Comparison of ENCODE assay signal across 8 cellular contexts in genomic region chr19:7636317-7636690, GRCh38. TPM values are rescaled to one million over a fixed set of nuclear protein-coding genes. Genes with fewer than 3 reads are reported as not detected.
DNase-seq lines count a peak whose midpoint lies in the region; ATAC-seq and TF ChIP-seq lines count a peak whose summit lies in the region.

No MANE protein-coding gene starts in this region.

- intact Hi-C loops in vagina (cut with DNase I), result no loop called here

- WGBS in liver, result 75% methylated on average over 16 of the region's 16 CpGs

- peak overlapping the region in 2 of 3 donors; percentile 77 to 79 for H3K4me3 ChIP-seq in liver (ENCODE audit: low read depth in 1 of 3, low read length in 3 of 3)
- H3K4me3 ChIP-seq in vagina, result peak overlapping the region; percentile 41 to 60

- no peak for TF ChIP-seq POLR2A in vagina (IDR thresholded peaks at IDR 0.05)

- H3K4me1 Mint-ChIP-seq in activated naive CD4-positive, alpha-beta T cell treated with anti-CD3 and anti-CD28 coated beads, Interleukin-2, amount 10 ng/mL, durations not matched to agents 7 days and 5 days, result peaks cover 37% of the 10 kb centered on the region
- H3K4me1 Mint-ChIP-seq in activated naive CD8-positive, alpha-beta T cell treated with anti-CD3 and anti-CD28 coated beads for 36 hours, result peaks cover 13% of the 10 kb centered on the region

- TF ChIP-seq RAD21 in liver (IDR thresholded peaks at IDR 0.05), result no peak

- TF ChIP-seq CTCF in liver (IDR thresholded peaks at IDR 0.05; ENCODE audit: low read depth, low read length, missing input control) (no peak), vagina (IDR thresholded peaks at IDR 0.05) (no peak)

- H3K27ac Mint-ChIP-seq in activated naive CD4-positive, alpha-beta T cell treated with anti-CD3 and anti-CD28 coated beads, Interleukin-2, amount 10 ng/mL, durations not matched to agents 7 days and 5 days, result peak overlapping the region; percentile 90
- H3K27ac Mint-ChIP-seq in activated naive CD8-positive, alpha-beta T cell treated with anti-CD3 and anti-CD28 coated beads for 36 hours, result peak overlapping the region; percentile 82

- DNase-seq in activated naive CD4-positive, alpha-beta T cell treated with anti-CD3 and anti-CD28 coated beads, Interleukin-2, amount 10 ng/mL, durations not matched to agents 7 days and 5 days, result no peak
- DNase-seq in activated naive CD4-positive, alpha-beta T cell treated with anti-CD3 and anti-CD28 coated beads, Interleukin-2, amount 50 U/mL, for 16 hours, result no peak
- no peak for DNase-seq in activated naive CD8-positive, alpha-beta T cell treated with anti-CD3 and anti-CD28 coated beads for 36 hours
- DNase-seq in vagina (ENCODE audit: extremely low spot score in 2 of 2) (no peak), NCI-H2196 treated with DMSO at 0.1 percent for 48 hours (lab: John Stamatoyannopoulos, UW; ENCODE audit: unreplicated experiment) (no peak)

- H3K27me3 Mint-ChIP-seq in activated naive CD4-positive, alpha-beta T cell treated with anti-CD3 and anti-CD28 coated beads, Interleukin-2, amount 10 ng/mL, durations not matched to agents 7 days and 5 days, result peaks cover 4% of the 10 kb centered on the region
- H3K27me3 Mint-ChIP-seq in activated naive CD8-positive, alpha-beta T cell treated with anti-CD3 and anti-CD28 coated beads for 36 hours, result no peaks in the 10 kb centered on the region

- H3K36me3 ChIP-seq in liver (ENCODE audit: control insufficient read depth in 4 of 4, insufficient read depth in 3 of 4, low read depth in 1 of 4, low read length in 3 of 4) (peaks cover 0 to 6% (median 0%) of the 10 kb centered on the region in 4 donors), vagina (no peaks in the 10 kb centered on the region)

- no peaks in the 10 kb centered on the region for H3K27me3 ChIP-seq in liver (ENCODE audit: control insufficient read depth in 4 of 4, insufficient read depth in 4 of 4, low read length in 3 of 4)
- peaks cover 8% of the 10 kb centered on the region for H3K27me3 ChIP-seq in vagina

- CTCF ChIA-PET in activated naive CD4-positive, alpha-beta T cell treated with anti-CD3 and anti-CD28 coated beads, Interleukin-2, amount 10 ng/mL, durations not matched to agents 7 days and 5 days (lab: Charles Lee), result interaction anchor here (1.0 kb wide), 1 partner anchor 16 kb away, joined by 4 read pairs; no protein-coding TSS in a partner anchor

- H3K4me1 ChIP-seq in liver (ENCODE audit: control insufficient read depth in 4 of 4, insufficient read depth in 4 of 4, low read length in 3 of 4) (peaks cover 1 to 25% (median 15%) of the 10 kb centered on the region in 4 donors), vagina (peaks cover 9% of the 10 kb centered on the region)

- H3K9me3 ChIP-seq in liver (ENCODE audit: control insufficient read depth in 4 of 4, low read length in 3 of 4), result no peaks in the 10 kb centered on the region
- no peaks in the 10 kb centered on the region for H3K9me3 ChIP-seq in vagina

- H3K36me3 Mint-ChIP-seq in activated naive CD4-positive, alpha-beta T cell treated with anti-CD3 and anti-CD28 coated beads, Interleukin-2, amount 10 ng/mL, durations not matched to agents 7 days and 5 days, result peaks cover 29% of the 10 kb centered on the region
- H3K36me3 Mint-ChIP-seq in activated naive CD8-positive, alpha-beta T cell treated with anti-CD3 and anti-CD28 coated beads for 36 hours, result peaks cover 6% of the 10 kb centered on the region

- ATAC-seq in HG03439 (IDR thresholded peaks at IDR 0.05; ENCODE audit: unreplicated experiment) (no peak), GM18519 (IDR thresholded peaks at IDR 0.05; ENCODE audit: low FRiP score, unreplicated experiment) (no peak)

- H3K4me3 Mint-ChIP-seq in activated naive CD4-positive, alpha-beta T cell treated with anti-CD3 and anti-CD28 coated beads, Interleukin-2, amount 10 ng/mL, durations not matched to agents 7 days and 5 days, result peak overlapping the region; percentile 81
- H3K4me3 Mint-ChIP-seq in activated naive CD8-positive, alpha-beta T cell treated with anti-CD3 and anti-CD28 coated beads for 36 hours, result peak overlapping the region; percentile 85

- H3K9ac ChIP-seq in liver (ENCODE audit: low read depth in 1 of 2, low read length in 2 of 2), result peak overlapping the region in 1 of 2 donors; percentile 25

- H3K27ac ChIP-seq in liver (ENCODE audit: low read depth in 1 of 2, low read length in 2 of 2), result peak overlapping the region in 1 of 2 donors; percentile 62
- no peak overlapping the region for H3K27ac ChIP-seq in vagina

- H3K9me3 Mint-ChIP-seq in activated naive CD4-positive, alpha-beta T cell treated with anti-CD3 and anti-CD28 coated beads, Interleukin-2, amount 10 ng/mL, durations not matched to agents 7 days and 5 days, result peaks cover 9% of the 10 kb centered on the region
- H3K9me3 Mint-ChIP-seq in activated naive CD8-positive, alpha-beta T cell treated with anti-CD3 and anti-CD28 coated beads for 36 hours, result no peaks in the 10 kb centered on the region

TF ChIP-seq in liver, 16 proteins besides CTCF, POLR2A, EP300 and RAD21:
- TF ChIP-seq SP1 (IDR thresholded peaks at IDR 0.05) (no peak), YY1 (IDR thresholded peaks at IDR 0.05) (no peak), GABPA (IDR thresholded peaks at IDR 0.05 in 1 of 2, conservative IDR thresholded peaks at IDR 0.05 in 1 of 2) (no peak), ZBTB33 (IDR thresholded peaks at IDR 0.05) (no peak), FOXA1 (IDR thresholded peaks at IDR 0.05) (no peak), MAX (IDR thresholded peaks at IDR 0.05) (no peak)

RNA-seq across cellular contexts. Expression of gene STXBP2, which starts 0.6 kb away (rescaled TPM):
- total RNA-seq in activated naive CD8-positive, alpha-beta T cell treated with anti-CD3 and anti-CD28 coated beads for 36 hours, result 10 to 100 TPM; 73.3 to 73.5 TPM
- 10 to 100 TPM; 25.9 to 32.7 TPM for total RNA-seq in liver
- polyA plus RNA-seq in liver, result 10 to 100 TPM; 26.8 to 27.5 TPM
- 64.3 TPM for total RNA-seq in vagina

RNA-seq across cellular contexts. Expression of gene PCP2, which starts 2.8 kb away (rescaled TPM):
- total RNA-seq in activated naive CD8-positive, alpha-beta T cell treated with anti-CD3 and anti-CD28 coated beads for 36 hours, result 1 to 10 TPM in 1 of 2 experiments, under 1 TPM in 1; 0.99 to 1.4 TPM
- total RNA-seq in liver (not detected), vagina (not detected)
- polyA plus RNA-seq in liver, result under 1 TPM; 0.08 to 0.25 TPM

RNA-seq across cellular contexts. Expression of gene PET100, which starts 6.7 kb away (rescaled TPM):
- 10 to 100 TPM; 83.7 to 86.0 TPM for total RNA-seq in activated naive CD8-positive, alpha-beta T cell treated with anti-CD3 and anti-CD28 coated beads for 36 hours
- 10 to 100 TPM in 1 of 2 donors, 1 to 10 TPM in 1; 4.8 to 22.0 TPM for total RNA-seq in liver
- polyA plus RNA-seq in liver, result 100 to 1,000 TPM in 1 of 2 donors, 10 to 100 TPM in 1; 31.5 to 225 TPM
- total RNA-seq in vagina, result 16.7 TPM

RNA-seq across cellular contexts. Expression of gene XAB2, which starts 7.0 kb away (rescaled TPM):
- total RNA-seq in activated naive CD8-positive, alpha-beta T cell treated with anti-CD3 and anti-CD28 coated beads for 36 hours, result 10 to 100 TPM; 44.0 to 45.8 TPM
- total RNA-seq in liver, result 10 to 100 TPM; 17.2 to 21.3 TPM
- 10 to 100 TPM in 1 of 2 donors, 1 to 10 TPM in 1; 5.1 to 13.3 TPM for polyA plus RNA-seq in liver
- 44.0 TPM for total RNA-seq in vagina

RNA-seq across cellular contexts. Expression of gene RETN, which starts 32.5 kb away (rescaled TPM):
- total RNA-seq in activated naive CD8-positive, alpha-beta T cell treated with anti-CD3 and anti-CD28 coated beads for 36 hours, result not detected
- total RNA-seq in liver (10 to 100 TPM in 1 of 2 donors, not detected in 1; 11.5 TPM), vagina (not detected)
- polyA plus RNA-seq in liver, result 1 to 10 TPM in 1 of 2 donors, not detected in 1; 1.9 TPM
